Comparison of ENCODE assay signal across 18 cellular contexts in genomic region chr6:132122176-132122575, GRCh38.
DNase-seq lines count a peak whose midpoint lies in the region; ATAC-seq and TF ChIP-seq lines count a peak whose summit lies in the region.
"Had no signal": no experiment of that assay in that cellular context is flagged by ENCODE, and none has a peak within 500 bp of the region (broad histone marks: within the 10 kb centered on the region; RNA-seq: fewer than 3 reads in every experiment).

No MANE protein-coding gene starts in this region.

- in situ Hi-C loops in SK-MEL-5 (cut with HindIII; ENCODE audit: low pct_unique_long_range_greater_than_20kb, low sequenced_read_pairs): no loop called here

- H3K4me3 ChIP-seq in smooth muscle cell: no peak overlapping the region
- H3K4me3 ChIP-seq: BLaER1, K562, Peyer's patch had no signal

- no peaks in the 10 kb centered on the region for H4K20me1 ChIP-seq in smooth muscle cell (ENCODE audit: low read depth)
- H4K20me1 ChIP-seq: BLaER1 had no signal

- no peaks in the 10 kb centered on the region for H3F3A ChIP-seq in smooth muscle cell (ENCODE audit: low read depth)

- H3K9me3 ChIP-seq in smooth muscle cell (replicated peaks; ENCODE audit: low read depth): no peaks in the 10 kb centered on the region
- H3K9me3 ChIP-seq: Caco-2, Peyer's patch had no signal

- peaks cover 0 to 5% of the 10 kb centered on the region in 2 donors for H3K27me3 Mint-ChIP-seq in stimulated activated naive B cell treated with anti-CD40 and anti-IgM and Interleukin-4, amounts not matched to agents 10 μg/mL and 1 μg/mL and 100 μg/mL, for 72 hours
- H3K27me3 Mint-ChIP-seq in osteocyte (ENCODE audit: unreplicated experiment): no peaks in the 10 kb centered on the region

- H3K79me2 ChIP-seq in smooth muscle cell (ENCODE audit: low read depth): no peaks in the 10 kb centered on the region

- peak overlapping the region; percentile 32 for H3K27ac ChIP-seq in smooth muscle cell (ENCODE audit: low read depth)
- H3K27ac ChIP-seq: BLaER1, Peyer's patch had no signal

- H3K27me3 ChIP-seq in smooth muscle cell (ENCODE audit: low read depth): no peaks in the 10 kb centered on the region
- H3K27me3 ChIP-seq: BLaER1, Peyer's patch had no signal

- no peak overlapping the region for H3K4me3 Mint-ChIP-seq in stimulated activated naive B cell treated with anti-CD40 and anti-IgM and Interleukin-4, amounts not matched to agents 10 μg/mL and 1 μg/mL and 100 μg/mL, for 72 hours
- no peak overlapping the region for H3K4me3 Mint-ChIP-seq in osteocyte (ENCODE audit: unreplicated experiment)
- H3K4me3 Mint-ChIP-seq: CD4-positive, alpha-beta T cell had no signal

- no peak overlapping the region for H3K27ac Mint-ChIP-seq in stimulated activated naive B cell treated with anti-CD40 and anti-IgM and Interleukin-4, amounts not matched to agents 10 μg/mL and 1 μg/mL and 100 μg/mL, for 72 hours
- H3K27ac Mint-ChIP-seq in osteocyte (ENCODE audit: unreplicated experiment): no peak overlapping the region
- H3K27ac Mint-ChIP-seq: CD4-positive, alpha-beta T cell had no signal

- ATAC-seq in stimulated activated naive B cell treated with anti-CD40 and anti-IgM and Interleukin-4, amounts not matched to agents 10 μg/mL and 1 μg/mL and 100 μg/mL, for 72 hours (replicated peaks): no peak
- ATAC-seq in HG02763 (IDR thresholded peaks at IDR 0.05; ENCODE audit: unreplicated experiment): no peak
- ATAC-seq: K562 had no signal

- no peak overlapping the region for H2AFZ ChIP-seq in smooth muscle cell (ENCODE audit: low read depth)

- H3K9ac ChIP-seq in smooth muscle cell (ENCODE audit: low read depth): no peak overlapping the region
- H3K9ac ChIP-seq: BLaER1 had no signal

- peaks cover 5% of the 10 kb centered on the region for H3K4me1 ChIP-seq in smooth muscle cell (ENCODE audit: low read depth)
- H3K4me1 ChIP-seq: Caco-2, Peyer's patch had no signal

- H3K4me2 ChIP-seq in smooth muscle cell: no peak overlapping the region
- H3K4me2 ChIP-seq: BLaER1 had no signal

- peaks cover 0 to 2% of the 10 kb centered on the region in 2 donors for H3K9me3 Mint-ChIP-seq in stimulated activated naive B cell treated with anti-CD40 and anti-IgM and Interleukin-4, amounts not matched to agents 10 μg/mL and 1 μg/mL and 100 μg/mL, for 72 hours
- peaks cover 6% of the 10 kb centered on the region for H3K9me3 Mint-ChIP-seq in osteocyte (ENCODE audit: unreplicated experiment)
- H3K9me3 Mint-ChIP-seq: CD4-positive, alpha-beta T cell had no signal

- H3K36me3 Mint-ChIP-seq in stimulated activated naive B cell treated with anti-CD40 and anti-IgM and Interleukin-4, amounts not matched to agents 10 μg/mL and 1 μg/mL and 100 μg/mL, for 72 hours: peaks cover 0 to 3% of the 10 kb centered on the region in 2 donors
- peaks cover 3% of the 10 kb centered on the region for H3K36me3 Mint-ChIP-seq in osteocyte (ENCODE audit: unreplicated experiment)

- DNase-seq in NCI-H146 (lab: John Stamatoyannopoulos, UW): peak; percentile 41
- peak; percentile 50 for DNase-seq in SK-MEL-5 (ENCODE audit: low read depth, low spot score)
- DNase-seq in foreskin melanocyte: peak; percentile 12
- no peak for DNase-seq in smooth muscle cell (lab: John Stamatoyannopoulos, UW; ENCODE audit: unreplicated experiment)
- DNase-seq in stimulated activated naive B cell treated with anti-CD40 and anti-IgM and Interleukin-4, amounts not matched to agents 10 μg/mL and 1 μg/mL and 100 μg/mL, for 72 hours: no peak
- no peak for DNase-seq in osteocyte (ENCODE audit: extremely low spot score, unreplicated experiment)
- DNase-seq: Caco-2; CD4-positive, alpha-beta T cell; DMS 273 treated with DMSO at 0.1 percent for 48 hours; DMS79 treated with DMSO at 0.1 percent for 48 hours; NCI-H1092 treated with DMSO at 0.1 percent for 48 hours; NCI-H1436 treated with DMSO at 0.1 percent for 48 hours; NCI-H2171; NCI-H524 treated with DMSO at 0.1 percent for 48 hours; Peyer's patch had no signal

- TF ChIP-seq CTCF in smooth muscle cell (IDR thresholded peaks at IDR 0.05; ENCODE audit: borderline replicate concordance, insufficient read depth, poor library complexity, severe bottlenecking) (no peak), osteocyte (IDR thresholded peaks at IDR 0.05) (no peak)

- H3K4me1 Mint-ChIP-seq in stimulated activated naive B cell treated with anti-CD40 and anti-IgM and Interleukin-4, amounts not matched to agents 10 μg/mL and 1 μg/mL and 100 μg/mL, for 72 hours: peaks cover 0 to 30% of the 10 kb centered on the region in 2 donors
- peaks cover 19% of the 10 kb centered on the region for H3K4me1 Mint-ChIP-seq in osteocyte (ENCODE audit: unreplicated experiment)

- H3K36me3 ChIP-seq in smooth muscle cell (ENCODE audit: low read depth): no peaks in the 10 kb centered on the region
- H3K36me3 ChIP-seq: BLaER1, Peyer's patch had no signal

Comparison
In these comparisons a context has a peak if more than half of its experiments do, and no peak if none do; other contexts are left out.
1. DNase-seq: peak in NCI-H146 (single experiment), SK-MEL-5 (single experiment) and foreskin melanocyte (single experiment); none in smooth muscle cell (single experiment), stimulated activated naive B cell treated with anti-CD40 and anti-IgM and Interleukin-4, amounts not matched to agents 10 μg/mL and 1 μg/mL and 100 μg/mL, for 72 hours (single experiment) and osteocyte (single experiment).